In the genomic region with DNA sequence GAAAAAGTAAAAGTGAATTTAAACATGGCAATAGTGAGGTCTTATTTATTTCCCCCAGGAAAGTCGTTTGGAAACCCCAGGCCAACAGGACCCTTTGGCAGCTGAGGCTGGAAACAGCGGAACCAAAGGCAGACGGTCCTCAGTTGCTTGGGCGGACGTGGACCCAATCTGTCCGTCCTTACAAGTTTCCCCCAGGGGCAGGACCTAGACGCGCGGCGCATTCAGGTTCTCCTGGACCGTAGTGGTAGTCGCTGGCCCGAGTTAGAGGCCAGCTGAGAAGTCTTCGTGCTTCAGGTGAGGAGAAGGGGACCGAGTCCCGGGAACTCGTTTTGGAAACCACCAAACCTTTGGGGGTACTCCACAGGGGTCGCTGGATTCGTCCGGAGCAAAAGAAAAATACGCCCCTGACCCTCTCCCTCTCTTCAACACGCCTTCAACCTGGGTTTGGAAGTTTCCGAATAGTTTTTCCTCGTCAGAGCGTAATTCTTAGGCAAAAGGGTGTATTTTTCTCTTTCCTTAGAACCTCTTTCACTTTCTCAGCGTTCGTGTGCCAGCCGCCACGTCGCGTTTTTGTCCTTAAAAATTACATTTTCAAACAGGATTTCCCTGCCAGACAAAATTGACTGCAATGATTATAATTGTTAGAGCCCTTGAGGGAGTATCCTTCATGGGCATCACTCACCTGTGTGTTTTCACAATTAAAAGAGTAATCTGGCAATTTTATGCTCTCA, we compare ENCODE assay signal across 8 cellular contexts. TPM values are rescaled to one million over a fixed set of nuclear protein-coding genes. Genes with fewer than 3 reads are reported as not detected.
A peak's percentile ranks its signal among the peaks of the same experiment; 100 is the strongest.
DNase-seq lines count a peak whose midpoint lies in the region; ATAC-seq and TF ChIP-seq lines count a peak whose summit lies in the region.

No MANE protein-coding gene starts in this region.

- DNase-seq in DND-41 (peak; percentile 75), KBM-7 (peak; percentile 73), RWPE2 (ENCODE audit: low spot score) (peak; percentile 77), foreskin keratinocyte (peak; percentile 50 to 66), neural crest cell (ENCODE audit: low read depth, low spot score) (peak; percentile 20), superior temporal gyrus (ENCODE audit: extremely low spot score) (peak; percentile 74)
- DNase-seq in activated effector memory CD4-positive, alpha-beta T cell treated with anti-CD3 and anti-CD28 coated beads, Interleukin-2, amount 50 U/mL, for 16 hours: peak; percentile 86

- peaks cover 92% of the 10 kb centered on the region for H3K79me2 ChIP-seq in DND-41 (ENCODE audit: insufficient read depth, low read length)

- peak; percentile 68 for ATAC-seq in DND-41 (ENCODE audit: insufficient read depth, low read depth)
- ATAC-seq in GM21576 (IDR thresholded peaks at IDR 0.05; ENCODE audit: unreplicated experiment): peak; percentile 42
- peak; percentile 71 for ATAC-seq in RWPE2 (ENCODE audit: low read depth)
- peak; percentile 35 for ATAC-seq in foreskin keratinocyte

- H3K4me3 ChIP-seq in DND-41 (ENCODE audit: low read depth in 1 of 2, low read length in 2 of 2) (peak overlapping the region; percentile 87 to 91), RWPE2 (ENCODE audit: severe bottlenecking) (peak overlapping the region; percentile 59)

- peaks cover 64% of the 10 kb centered on the region for H3K4me1 Mint-ChIP-seq in neural crest cell

- H3K27me3 ChIP-seq in DND-41 (ENCODE audit: insufficient read depth, low read length, poor library complexity): no peaks in the 10 kb centered on the region
- H3K27me3 ChIP-seq in RWPE2 (ENCODE audit: insufficient read depth, poor library complexity, severe bottlenecking): no peaks in the 10 kb centered on the region
- no peaks in the 10 kb centered on the region for H3K27me3 ChIP-seq in foreskin keratinocyte

- peaks cover 4% of the 10 kb centered on the region for H3K36me3 Mint-ChIP-seq in neural crest cell (ENCODE audit: low read depth)

- peak overlapping the region; percentile 74 for H3K4me2 ChIP-seq in DND-41 (ENCODE audit: insufficient read depth, low read length)

- TF ChIP-seq CTCF in DND-41 (IDR thresholded peaks at IDR 0.05; ENCODE audit: borderline replicate concordance, extremely low read depth, low read length, poor library complexity, severe bottlenecking) (no peak), RWPE2 (IDR thresholded peaks at IDR 0.05; ENCODE audit: poor library complexity, severe bottlenecking) (no peak), foreskin keratinocyte (conservative IDR thresholded peaks at IDR 0.05) (no peak), neural crest cell (conservative IDR thresholded peaks at IDR 0.05) (no peak)

- H3K4me1 ChIP-seq in DND-41 (ENCODE audit: insufficient read depth, low read length) (peaks cover 54% of the 10 kb centered on the region), RWPE2 (ENCODE audit: insufficient read depth, poor library complexity, severe bottlenecking) (peaks cover 36% of the 10 kb centered on the region), foreskin keratinocyte (peaks cover 24% of the 10 kb centered on the region)

- H4K20me1 ChIP-seq in DND-41 (ENCODE audit: insufficient read depth, low read length): no peaks in the 10 kb centered on the region

- in situ Hi-C loops in KBM-7 (cut with MboI; ENCODE audit: low pct_unique_long_range_greater_than_20kb, low sequenced_read_pairs): no loop called here

- H3K9me3 ChIP-seq in DND-41 (ENCODE audit: insufficient read depth, low read length, severe bottlenecking) (no peaks in the 10 kb centered on the region), RWPE2 (ENCODE audit: severe bottlenecking) (no peaks in the 10 kb centered on the region)

- no peaks in the 10 kb centered on the region for H3K9me3 Mint-ChIP-seq in neural crest cell

- H3K27ac ChIP-seq in DND-41 (ENCODE audit: low read length) (peak overlapping the region; percentile 85), RWPE2 (ENCODE audit: poor library complexity, severe bottlenecking) (peak overlapping the region; percentile 80), foreskin keratinocyte (peak overlapping the region; percentile 69)

- peak overlapping the region; percentile 89 for H2AFZ ChIP-seq in DND-41 (ENCODE audit: low read depth, low read length)

- H3K36me3 ChIP-seq in DND-41 (ENCODE audit: insufficient read depth, low read length) (peaks cover 20% of the 10 kb centered on the region), RWPE2 (ENCODE audit: low read depth) (peaks cover 43% of the 10 kb centered on the region)

- peak overlapping the region; percentile 98 for H3K27ac Mint-ChIP-seq in neural crest cell (ENCODE audit: unreplicated experiment)

- H3K27me3 Mint-ChIP-seq in neural crest cell (ENCODE audit: low read depth): no peaks in the 10 kb centered on the region

- peak overlapping the region; percentile 65 for H3K9ac ChIP-seq in DND-41 (ENCODE audit: low read depth, low read length)

- H3K4me3 Mint-ChIP-seq in neural crest cell: peak overlapping the region; percentile 99

RNA-seq across cellular contexts. Expression of gene METTL15, which starts 2.1 kb away (rescaled TPM):
- 10.2 and 11.5 TPM in 2 replicates for total RNA-seq in foreskin keratinocyte
- polyA plus RNA-seq in foreskin keratinocyte: 3.9 and 4.6 TPM in 2 replicates
- 14.0 and 16.2 TPM in 2 replicates for total RNA-seq in neural crest cell

RNA-seq across cellular contexts. Expression of gene KIF18A, which starts 2.3 kb away (rescaled TPM):
- total RNA-seq in foreskin keratinocyte (13.9 and 16.8 TPM in 2 replicates), neural crest cell (27.6 and 28.2 TPM in 2 replicates)
- polyA plus RNA-seq in foreskin keratinocyte: 3.3 and 5.1 TPM in 2 replicates

Comparison
In these comparisons a context has a peak if more than half of its experiments do, and no peak if none do; other contexts are left out.
1. Peak in every context shown above with its lines: DNase-seq, ATAC-seq, H3K4me3 ChIP-seq and H3K27ac ChIP-seq.
2. DNase-seq: peak in every context shown above with its lines; median percentile 86 in activated effector memory CD4-positive, alpha-beta T cell treated with anti-CD3 and anti-CD28 coated beads, Interleukin-2, amount 50 U/mL, for 16 hours; 77 in RWPE2; 75 in DND-41; 74 in superior temporal gyrus; 73 in KBM-7; 58 in foreskin keratinocyte; 20 in neural crest cell.